ENCODE assay signal across 18 cellular contexts in genomic region chr2:165629776-165630175, GRCh38.
DNase-seq lines count a peak whose midpoint lies in the region; ATAC-seq and TF ChIP-seq lines count a peak whose summit lies in the region.
"Had no signal": no experiment of that assay in that cellular context is flagged by ENCODE, and none has a peak within 500 bp of the region (broad histone marks: within the 10 kb centered on the region; RNA-seq: fewer than 3 reads in every experiment).

No MANE protein-coding gene starts in this region.

- H3K4me3 Mint-ChIP-seq in activated CD8-positive, alpha-beta T cell treated with anti-CD3 and anti-CD28 coated beads, Interleukin-2, amount 10 ng/mL, durations not matched to agents 7 days and 5 days = no peak overlapping the region
- H3K4me3 Mint-ChIP-seq in activated CD8-positive, alpha-beta T cell treated with anti-CD3 and anti-CD28 coated beads for 36 hours = no peak overlapping the region
- H3K4me3 Mint-ChIP-seq in endothelial cell (ENCODE audit: unreplicated experiment) = no peak overlapping the region

- ATAC-seq in activated CD8-positive, alpha-beta T cell treated with anti-CD3 and anti-CD28 coated beads, Interleukin-2, amount 10 ng/mL, durations not matched to agents 7 days and 5 days = peak; percentile 55
- no peak for ATAC-seq in activated CD8-positive, alpha-beta T cell treated with anti-CD3 and anti-CD28 coated beads for 36 hours
- ATAC-seq in HG03565 (IDR thresholded peaks at IDR 0.05; ENCODE audit: unreplicated experiment) (no peak), HG02938 (IDR thresholded peaks at IDR 0.05; ENCODE audit: unreplicated experiment) (no peak)
- ATAC-seq in activated CD4-positive, CD25-positive, alpha-beta regulatory T cell treated with anti-CD3 and anti-CD28 coated beads, Interleukin-2, amount 50 U/mL, for 24 hours = no peak
- ATAC-seq: A549, HCT116, HepG2, Panc1 had no signal

- CTCF ChIA-PET in activated CD8-positive, alpha-beta T cell treated with anti-CD3 and anti-CD28 coated beads, Interleukin-2, amount 10 ng/mL, durations not matched to agents 7 days and 5 days (lab: Charles Lee) = no interaction called here
- CTCF ChIA-PET in activated CD8-positive, alpha-beta T cell treated with anti-CD3 and anti-CD28 coated beads for 36 hours (lab: Charles Lee) = interaction anchor here (1.6 kb wide), 1 partner anchor 99 kb away, joined by 3 read pairs; no protein-coding TSS in a partner anchor

- no peak overlapping the region for H3K27ac Mint-ChIP-seq in activated CD8-positive, alpha-beta T cell treated with anti-CD3 and anti-CD28 coated beads, Interleukin-2, amount 10 ng/mL, durations not matched to agents 7 days and 5 days
- H3K27ac Mint-ChIP-seq in activated CD8-positive, alpha-beta T cell treated with anti-CD3 and anti-CD28 coated beads for 36 hours = no peak overlapping the region
- H3K27ac Mint-ChIP-seq in endothelial cell (ENCODE audit: unreplicated experiment) = peak overlapping the region; percentile 65

- POLR2A ChIA-PET in activated CD8-positive, alpha-beta T cell treated with anti-CD3 and anti-CD28 coated beads, Interleukin-2, amount 10 ng/mL, durations not matched to agents 7 days and 5 days (lab: Charles Lee) = no interaction called here
- POLR2A ChIA-PET in activated CD8-positive, alpha-beta T cell treated with anti-CD3 and anti-CD28 coated beads for 36 hours (lab: Charles Lee) = no interaction called here

- no peak for TF ChIP-seq CTCF in activated CD8-positive, alpha-beta T cell treated with anti-CD3 and anti-CD28 coated beads for 36 hours (IDR thresholded peaks at IDR 0.05)
- TF ChIP-seq CTCF in endothelial cell (IDR thresholded peaks at IDR 0.05; ENCODE audit: unreplicated experiment) = no peak

- H3K4me1 Mint-ChIP-seq in activated CD8-positive, alpha-beta T cell treated with anti-CD3 and anti-CD28 coated beads, Interleukin-2, amount 10 ng/mL, durations not matched to agents 7 days and 5 days (ENCODE audit: low read depth) = peaks cover 9% of the 10 kb centered on the region
- peaks cover 2% of the 10 kb centered on the region for H3K4me1 Mint-ChIP-seq in activated CD8-positive, alpha-beta T cell treated with anti-CD3 and anti-CD28 coated beads for 36 hours (ENCODE audit: low read depth)
- H3K4me1 Mint-ChIP-seq in endothelial cell (ENCODE audit: unreplicated experiment) = peaks cover 30% of the 10 kb centered on the region

- H3K36me3 Mint-ChIP-seq in activated CD8-positive, alpha-beta T cell treated with anti-CD3 and anti-CD28 coated beads, Interleukin-2, amount 10 ng/mL, durations not matched to agents 7 days and 5 days (ENCODE audit: low read depth) = no peaks in the 10 kb centered on the region
- no peaks in the 10 kb centered on the region for H3K36me3 Mint-ChIP-seq in activated CD8-positive, alpha-beta T cell treated with anti-CD3 and anti-CD28 coated beads for 36 hours (ENCODE audit: low read depth)
- no peaks in the 10 kb centered on the region for H3K36me3 Mint-ChIP-seq in endothelial cell (ENCODE audit: low read depth, unreplicated experiment)

- no peak for DNase-seq in activated CD8-positive, alpha-beta T cell treated with anti-CD3 and anti-CD28 coated beads, Interleukin-2, amount 10 ng/mL, durations not matched to agents 7 days and 5 days
- no peak for DNase-seq in activated CD8-positive, alpha-beta T cell treated with anti-CD3 and anti-CD28 coated beads for 36 hours
- DNase-seq in NCI-H2227 (lab: John Stamatoyannopoulos, UW; ENCODE audit: unreplicated experiment) (peak; percentile 18), endothelial cell (ENCODE audit: low spot score) (no peak)
- DNase-seq: C1 segment of cervical spinal cord, NCI-H1092, NCI-H146, NCI-H2081, NCI-H446 treated with DMSO at 0.1 percent for 48 hours, NCI-H774, SW 1271 had no signal

- H3K27me3 Mint-ChIP-seq in activated CD8-positive, alpha-beta T cell treated with anti-CD3 and anti-CD28 coated beads, Interleukin-2, amount 10 ng/mL, durations not matched to agents 7 days and 5 days (ENCODE audit: low read depth) = no peaks in the 10 kb centered on the region
- H3K27me3 Mint-ChIP-seq in activated CD8-positive, alpha-beta T cell treated with anti-CD3 and anti-CD28 coated beads for 36 hours = peaks cover 1% of the 10 kb centered on the region
- H3K27me3 Mint-ChIP-seq in endothelial cell (ENCODE audit: unreplicated experiment) = peaks cover 3% of the 10 kb centered on the region

- intact Hi-C loops in activated CD8-positive, alpha-beta T cell treated with anti-CD3 and anti-CD28 coated beads for 36 hours (cut with micrococcal nuclease) = no loop called here

- H3K9me3 Mint-ChIP-seq in activated CD8-positive, alpha-beta T cell treated with anti-CD3 and anti-CD28 coated beads, Interleukin-2, amount 10 ng/mL, durations not matched to agents 7 days and 5 days (ENCODE audit: insufficient read depth) = no peaks in the 10 kb centered on the region
- H3K9me3 Mint-ChIP-seq in activated CD8-positive, alpha-beta T cell treated with anti-CD3 and anti-CD28 coated beads for 36 hours = no peaks in the 10 kb centered on the region
- H3K9me3 Mint-ChIP-seq in endothelial cell (ENCODE audit: unreplicated experiment) = no peaks in the 10 kb centered on the region
